Comparison of ENCODE assay signal across 18 cellular contexts in the genomic region with DNA sequence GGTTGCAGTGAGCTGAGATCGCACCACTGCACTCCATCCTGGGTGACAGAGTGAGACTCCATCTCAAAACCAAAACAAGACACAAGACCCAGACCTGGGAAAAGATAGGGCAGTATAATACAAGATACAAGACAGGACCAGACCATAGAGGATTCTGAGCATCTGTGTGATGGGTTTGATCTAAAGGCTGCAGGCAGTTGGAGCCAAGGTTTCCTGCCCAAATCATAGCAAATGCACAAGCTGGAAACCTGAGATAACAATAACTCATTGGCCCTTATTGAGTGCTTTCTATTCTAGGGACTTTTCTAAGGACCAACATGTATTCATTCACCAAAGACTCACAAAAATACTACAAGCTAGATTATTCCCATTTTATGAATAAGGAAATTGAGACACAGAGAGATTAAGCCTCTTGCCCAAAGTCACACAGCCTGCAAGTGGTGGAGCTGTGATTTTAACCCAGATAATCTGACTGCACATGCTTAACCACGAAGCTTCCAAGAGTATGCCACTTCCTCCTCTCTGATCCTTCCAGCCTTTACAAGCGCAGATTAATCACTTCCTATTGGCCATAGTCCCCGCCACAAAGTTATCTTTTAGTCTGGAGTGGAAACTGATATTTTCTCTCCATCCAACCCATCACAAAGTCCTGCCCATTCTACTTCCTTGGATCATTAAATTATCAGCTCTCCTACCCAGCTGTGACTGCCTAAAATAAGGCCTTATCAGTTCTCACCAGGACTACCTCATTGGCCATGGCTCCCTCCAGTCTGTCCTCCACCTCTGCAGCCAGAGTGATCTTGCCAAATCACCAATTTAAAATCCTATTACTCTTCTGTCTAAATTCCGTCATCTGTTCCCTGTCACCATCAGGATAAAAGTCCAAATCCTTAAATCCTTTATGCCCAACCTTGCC.
A peak's percentile ranks its signal among the peaks of the same experiment; 100 is the strongest.
DNase-seq lines count a peak whose midpoint lies in the region; ATAC-seq and TF ChIP-seq lines count a peak whose summit lies in the region.
"Had no signal": no experiment of that assay in that cellular context is flagged by ENCODE, and none has a peak within 500 bp of the region (broad histone marks: within the 10 kb centered on the region; RNA-seq: fewer than 3 reads in every experiment).

No MANE protein-coding gene starts in this region.

- H3K79me1 ChIP-seq in IMR-90 (ENCODE audit: low read depth in 1 of 2, low read length in 2 of 2), result no peaks in the 10 kb centered on the region

- no peak for TF ChIP-seq POLR2A in IMR-90 (IDR thresholded peaks at IDR 0.05; ENCODE audit: low read depth, low read length)

- H3K9me1 ChIP-seq in IMR-90 (ENCODE audit: insufficient read depth, low read length), result peaks cover 5% of the 10 kb centered on the region

- no peak for TF ChIP-seq RAD21 in IMR-90 (IDR thresholded peaks at IDR 0.05; ENCODE audit: low read length)

- H3K9me3 ChIP-seq in IMR-90 (ENCODE audit: control insufficient read depth, insufficient read depth, low read length) (no peaks in the 10 kb centered on the region), heart right ventricle (no peaks in the 10 kb centered on the region), left ventricle myocardium inferior (replicated peaks) (no peaks in the 10 kb centered on the region)
- H3K9me3 ChIP-seq: neutrophil, Peyer's patch, tibial nerve had no signal

- no peak overlapping the region for H3K9ac ChIP-seq in IMR-90 (ENCODE audit: low read depth, low read length)

- ATAC-seq in IMR-90 (ENCODE audit: low read depth) (no peak), SK-N-SH treated with all-trans-retinoic acid at 6 μM for 48 hours (no peak), heart right ventricle (no peak), HG02571 (IDR thresholded peaks at IDR 0.05; ENCODE audit: unreplicated experiment) (no peak)
- ATAC-seq: activated T-cell treated with anti-CD3 and anti-CD28 coated beads, Interleukin-2, amount 50 U/mL, for 4 hours; sciatic nerve had no signal

- H3K56ac ChIP-seq in IMR-90 (ENCODE audit: extremely low read depth, insufficient read depth, low read length), result no peak overlapping the region

- 92% methylated on average over 1 of the region's 5 CpGs; no CpG with 5 or more reads in 1 of the 2 experiments for WGBS in IMR-90 (ENCODE audit: extremely low coverage in 2 of 2, insufficient read length in 1 of 2), 2 experiments
- WGBS in heart right ventricle, 2 donors, result 75 to 86% methylated on average over 5 of the region's 5 CpGs

- H2BK20ac ChIP-seq in IMR-90 (ENCODE audit: low read depth, low read length), result no peak overlapping the region

- no peak overlapping the region for H2BK5ac ChIP-seq in IMR-90 (ENCODE audit: low read depth, low read length, poor library complexity, severe bottlenecking)

- POLR2A ChIA-PET in IMR-90 (lab: Charles Lee; ENCODE audit: unreplicated experiment), result interaction anchor here (0.7 kb wide), 1 partner anchor 237 kb away, joined by 3 read pairs; no protein-coding TSS in a partner anchor

- no TSS peak for BruUV-seq in IMR-90 (replicated peaks; lab: Mats Ljungman, UMichigan)

- CTCF ChIA-PET in IMR-90 (lab: Yijun Ruan, JAX), result no interaction called here

- H4K20me1 ChIP-seq in IMR-90 (ENCODE audit: insufficient read depth, low read length), result no peaks in the 10 kb centered on the region

- no peaks in the 10 kb centered on the region for H3K27me3 ChIP-seq in IMR-90 (ENCODE audit: control insufficient read depth, insufficient read depth, low read length)
- peaks cover 0 to 49% (median 0%) of the 10 kb centered on the region in 7 donors for H3K27me3 ChIP-seq in heart right ventricle
- H3K27me3 ChIP-seq in left ventricle myocardium inferior (ENCODE audit: low read depth), result no peaks in the 10 kb centered on the region
- H3K27me3 ChIP-seq: Peyer's patch had no signal

- TF ChIP-seq CTCF in IMR-90 (conservative IDR thresholded peaks at IDR 0.05; ENCODE audit: low read depth, low read length) (no peak), fibroblast of mammary gland (conservative IDR thresholded peaks at IDR 0.05; ENCODE audit: control insufficient read depth, insufficient read depth, low read depth, low read length) (no peak), heart right ventricle (IDR thresholded peaks at IDR 0.05) (no peak), left ventricle myocardium inferior (IDR thresholded peaks at IDR 0.05; ENCODE audit: borderline replicate concordance) (no peak)

- H3K14ac ChIP-seq in IMR-90 (replicated peaks; ENCODE audit: low read depth, low read length), result no peak overlapping the region; the same call in 1 of the 2 replicates

- H3K4ac ChIP-seq in IMR-90 (ENCODE audit: low read depth, low read length), result no peak overlapping the region

- no peak overlapping the region for H3K23ac ChIP-seq in IMR-90 (ENCODE audit: low read depth, low read length)

- H4K8ac ChIP-seq in IMR-90 (ENCODE audit: low read depth in 2 of 2, low read length in 2 of 2), result no peak overlapping the region

- H3K4me2 ChIP-seq in IMR-90 (ENCODE audit: low read depth, low read length), result no peak overlapping the region

- intact Hi-C loops in IMR-90 (cut with micrococcal nuclease) (no loop called here), heart right ventricle (cut with DNase I) (no loop called here), left ventricle myocardium inferior (cut with micrococcal nuclease) (no loop called here)

- H2AK5ac ChIP-seq in IMR-90 (ENCODE audit: low read depth, low read length), result peak overlapping the region; percentile 4; the same call in 1 of the 2 replicates

- no peak overlapping the region for H2BK120ac ChIP-seq in IMR-90 (ENCODE audit: low read depth, low read length)

- H3K36me3 ChIP-seq in IMR-90 (ENCODE audit: control insufficient read depth, insufficient read depth, low read length), result no peaks in the 10 kb centered on the region
- H3K36me3 ChIP-seq in heart right ventricle, result peaks cover 0 to 73% (median 0%) of the 10 kb centered on the region in 9 donors
- peaks cover 4% of the 10 kb centered on the region for H3K36me3 ChIP-seq in left ventricle myocardium inferior
- H3K36me3 ChIP-seq: neutrophil, Peyer's patch, tibial nerve had no signal

- DNase-seq in CD1c-positive myeloid dendritic cell (ENCODE audit: extremely low spot score) (peak; percentile 17), IMR-90 (no peak), fibroblast of mammary gland (ENCODE audit: low read depth) (peak; percentile 38), heart right ventricle (no peak), NCI-H510A treated with DMSO at 0.1 percent for 48 hours (lab: John Stamatoyannopoulos, UW) (no peak), left ventricle myocardium inferior (no peak)
- DNase-seq: activated CD4-positive, alpha-beta T cell treated with anti-CD3 and anti-CD28 coated beads for 48 hours; activated T-cell treated with anti-CD3 and anti-CD28 coated beads, Interleukin-2, amount 50 U/mL, for 4 hours; H9; NCI-H146; NCI-H446 treated with DMSO at 0.1 percent for 48 hours; Peyer's patch; stimulated activated CD8-positive, alpha-beta memory T cell treated with anti-CD3 and anti-CD28 coated beads, Interleukin-4, amount 100 ng/mL, for 48 hours had no signal

- no peak overlapping the region for H2AFZ ChIP-seq in IMR-90 (replicated peaks; ENCODE audit: low read length, poor library complexity)

- H3K4me3 ChIP-seq in IMR-90 (ENCODE audit: insufficient read depth, low read depth, low read length) (no peak overlapping the region), fibroblast of mammary gland (ENCODE audit: control insufficient read depth, low read depth, low read length) (no peak overlapping the region), heart right ventricle (no peak overlapping the region), left ventricle myocardium inferior (no peak overlapping the region)
- H3K4me3 ChIP-seq: Peyer's patch, tibial nerve had no signal

- H2AK9ac ChIP-seq in IMR-90 (replicated peaks; ENCODE audit: low read depth, low read length, poor library complexity), result no peak overlapping the region

- no peak overlapping the region for H3K18ac ChIP-seq in IMR-90 (ENCODE audit: low read depth, low read length)

- H3K27ac ChIP-seq in IMR-90 (ENCODE audit: insufficient read depth, low read length), result no peak overlapping the region
- H3K27ac ChIP-seq in heart right ventricle, result no peak overlapping the region
- no peak overlapping the region for H3K27ac ChIP-seq in left ventricle myocardium inferior (replicated peaks)
- H3K27ac ChIP-seq: neutrophil, Peyer's patch, tibial nerve had no signal

- H3K4me1 ChIP-seq in IMR-90 (ENCODE audit: control insufficient read depth, insufficient read depth, low read length) (peaks cover 10% of the 10 kb centered on the region), heart right ventricle (peaks cover 0 to 20% (median 3%) of the 10 kb centered on the region in 9 donors), left ventricle myocardium inferior (peaks cover 14% of the 10 kb centered on the region)
- H3K4me1 ChIP-seq: Peyer's patch, tibial nerve had no signal

- in situ Hi-C loops in IMR-90 (cut with MboI; ENCODE audit: low sequenced_read_pairs), result no loop called here

- H4K5ac ChIP-seq in IMR-90 (ENCODE audit: low read depth, low read length), result no peak overlapping the region

- dilution Hi-C loops in IMR-90 (cut with HindIII; ENCODE audit: low sequenced_read_pairs, unreplicated experiment), result no loop called here

- no peak overlapping the region for H2BK15ac ChIP-seq in IMR-90 (ENCODE audit: low read depth, low read length)

- H4K91ac ChIP-seq in IMR-90 (ENCODE audit: insufficient read depth, low read depth, low read length), result no peak overlapping the region

TF ChIP-seq in IMR-90, 13 proteins besides CTCF, POLR2A, EP300 and RAD21 (continues in another document):
- TF ChIP-seq FOS (IDR thresholded peaks at IDR 0.05; ENCODE audit: low read depth, low read length) (no peak), RCOR1 (IDR thresholded peaks at IDR 0.05; ENCODE audit: insufficient replicate concordance, low read length) (no peak), CEBPB (IDR thresholded peaks at IDR 0.05; ENCODE audit: low read depth, low read length) (no peak), NFE2L2 (IDR thresholded peaks at IDR 0.05; ENCODE audit: low read depth, low read length) (no peak), MAZ (IDR thresholded peaks at IDR 0.05; ENCODE audit: borderline replicate concordance, low read depth, low read length) (no peak), CHD1 (IDR thresholded peaks at IDR 0.05; ENCODE audit: low read depth, low read length) (no peak)

TF ChIP-seq in SK-N-SH treated with all-trans-retinoic acid at 6 μM for 48 hours, 23 proteins besides CTCF, POLR2A, EP300 and RAD21:
- TF ChIP-seq ZFP3 (CRISPR knock-in tag; IDR thresholded peaks at IDR 0.05), result peak; percentile 80
- TF ChIP-seq ZC3H10 (CRISPR knock-in tag; IDR thresholded peaks at IDR 0.05), result no peak
- TF ChIP-seq ZFP30 (CRISPR knock-in tag; IDR thresholded peaks at IDR 0.05), result no peak
TF ChIP-seq in SK-N-SH treated with all-trans-retinoic acid at 6 μM for 48 hours: peak in this region for 1.

Comparison
In these comparisons a context has a peak if more than half of its experiments do, and no peak if none do; other contexts are left out.
1. DNase-seq: peak in CD1c-positive myeloid dendritic cell (single experiment) and fibroblast of mammary gland (single experiment); none in IMR-90 (single experiment), heart right ventricle (0 of 2), NCI-H510A treated with DMSO at 0.1 percent for 48 hours (single experiment) and left ventricle myocardium inferior (single experiment).